ENCODE assay signal across 8 cellular contexts in the genomic region with DNA sequence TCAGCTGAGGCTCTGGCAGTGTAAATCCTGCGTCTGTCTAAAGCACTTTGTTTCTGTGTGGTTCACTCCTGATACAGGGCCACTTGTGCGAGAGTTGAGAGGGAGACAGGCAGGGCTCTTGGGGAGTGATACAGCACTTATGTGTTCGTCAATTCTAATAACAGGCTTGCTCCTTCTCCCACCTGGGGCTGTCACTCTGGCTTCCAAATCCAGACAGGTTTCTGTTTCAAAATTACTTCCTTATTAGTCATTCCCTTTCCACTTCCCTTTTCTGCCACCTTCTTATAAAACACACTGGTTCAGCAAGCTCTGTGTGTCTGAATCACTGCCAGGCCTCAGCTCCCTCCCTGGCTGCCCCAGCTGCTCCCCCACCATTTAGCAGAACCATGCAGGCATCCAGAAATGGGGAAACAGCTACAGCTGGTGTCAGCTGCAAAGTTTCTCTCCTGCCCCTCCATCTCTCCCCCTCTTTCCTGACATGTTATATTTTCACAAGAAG. TPM values are rescaled to one million over a fixed set of nuclear protein-coding genes. Genes with fewer than 3 reads are reported as not detected.
A peak's percentile ranks its signal among the peaks of the same experiment; 100 is the strongest.
DNase-seq lines count a peak whose midpoint lies in the region; ATAC-seq and TF ChIP-seq lines count a peak whose summit lies in the region.

No MANE protein-coding gene starts in this region.

- H3K4me3 ChIP-seq in breast epithelium (peak overlapping the region in 1 of 3 donors; percentile 27), lower lobe of right lung (peak overlapping the region; percentile 15), thoracic aorta (peak overlapping the region; percentile 44)

- H3K9me3 ChIP-seq in breast epithelium (no peaks in the 10 kb centered on the region), lower lobe of right lung (no peaks in the 10 kb centered on the region), thoracic aorta (no peaks in the 10 kb centered on the region)

- ATAC-seq in GM19438 (IDR thresholded peaks at IDR 0.05; ENCODE audit: low read depth, unreplicated experiment) (peak; percentile 76), HG03457 (IDR thresholded peaks at IDR 0.05; ENCODE audit: unreplicated experiment) (peak; percentile 79), lower lobe of right lung (peak; percentile 94 to 95), thoracic aorta (ENCODE audit: insufficient number of reproducible peaks, low FRiP score, low read depth) (peak; percentile 62)

- no peaks in the 10 kb centered on the region for H3K9me3 Mint-ChIP-seq in HFFc6

- H3K36me3 Mint-ChIP-seq in HFFc6 (ENCODE audit: low read depth): no peaks in the 10 kb centered on the region

- H3K4me1 Mint-ChIP-seq in HFFc6 (ENCODE audit: low read depth): peaks cover 22% of the 10 kb centered on the region

- H3K27ac Mint-ChIP-seq in HFFc6: no peak overlapping the region

- H3K36me3 ChIP-seq in breast epithelium: no peaks in the 10 kb centered on the region
- H3K36me3 ChIP-seq in lower lobe of right lung: no peaks in the 10 kb centered on the region
- no peaks in the 10 kb centered on the region for H3K36me3 ChIP-seq in thoracic aorta

- intact Hi-C loops in breast epithelium (cut with DNase I; ENCODE audit: low total_unique reads): no loop called here
- intact Hi-C loops in lower lobe of right lung (cut with DNase I): no loop called here

- peaks cover 27% of the 10 kb centered on the region for H3K27me3 Mint-ChIP-seq in HFFc6 (ENCODE audit: insufficient read depth)

- no peak for TF ChIP-seq POLR2A in breast epithelium (IDR thresholded peaks at IDR 0.05)

- H3K27ac ChIP-seq in breast epithelium (peak overlapping the region; percentile 75 to 88), lower lobe of right lung (peak overlapping the region; percentile 76), thoracic aorta (peak overlapping the region; percentile 46 to 83)

- H3K4me1 ChIP-seq in breast epithelium: peaks cover 0 to 16% of the 10 kb centered on the region in 2 donors
- peaks cover 28% of the 10 kb centered on the region for H3K4me1 ChIP-seq in lower lobe of right lung
- H3K4me1 ChIP-seq in thoracic aorta (ENCODE audit: control insufficient read depth in 1 of 2, low read depth in 2 of 2): peaks cover 13 to 22% of the 10 kb centered on the region in 2 donors

- H3K27me3 ChIP-seq in breast epithelium: no peaks in the 10 kb centered on the region
- no peaks in the 10 kb centered on the region for H3K27me3 ChIP-seq in lower lobe of right lung (ENCODE audit: low read depth)
- no peaks in the 10 kb centered on the region for H3K27me3 ChIP-seq in thoracic aorta (replicated peaks; ENCODE audit: insufficient read depth)

- no peak overlapping the region for H3K4me3 Mint-ChIP-seq in HFFc6

- DNase-seq in DMS 273 (lab: John Stamatoyannopoulos, UW; ENCODE audit: unreplicated experiment) (peak; percentile 89), NCI-H510A (lab: John Stamatoyannopoulos, UW) (peak; percentile 15), breast epithelium (ENCODE audit: low spot score in 2 of 2) (peak; percentile 63 to 82), lower lobe of right lung (peak; percentile 84), thoracic aorta (ENCODE audit: low spot score) (no peak), HFFc6 (no peak)

- TF ChIP-seq CTCF in breast epithelium (IDR thresholded peaks at IDR 0.05) (no peak), lower lobe of right lung (IDR thresholded peaks at IDR 0.05) (no peak), thoracic aorta (IDR thresholded peaks at IDR 0.05) (no peak), HFFc6 (IDR thresholded peaks at IDR 0.05) (no peak)

RNA-seq across cellular contexts. Expression of a gene that starts 58.5 kb away (rescaled TPM):
- total RNA-seq in breast epithelium: 10 to 100 TPM; 18.9 to 56.8 (median 30.5) TPM
- total RNA-seq in lower lobe of right lung: 26.6 TPM
- total RNA-seq in thoracic aorta: 10 to 100 TPM; 20.2 to 29.4 TPM
- total RNA-seq in HFFc6 (2021; fragmentation: NEBNext Ultra II Directional; extraction: Animal tissue kit (Norgen Biotek cat#: 25700)): 1 to 10 TPM; 2.3 to 3.1 (median 2.7) TPM

Comparison
In these comparisons a context has a peak if more than half of its experiments do, and no peak if none do; other contexts are left out.
1. DNase-seq: peak in DMS 273 (single experiment), NCI-H510A (single experiment), breast epithelium (2 of 2) and lower lobe of right lung (single experiment); none in thoracic aorta (single experiment) and HFFc6 (single experiment).
2. Peak in every context shown above with its lines, with median percentiles within 50 percentile points of each other: ATAC-seq and H3K27ac ChIP-seq.